In the genomic region with DNA sequence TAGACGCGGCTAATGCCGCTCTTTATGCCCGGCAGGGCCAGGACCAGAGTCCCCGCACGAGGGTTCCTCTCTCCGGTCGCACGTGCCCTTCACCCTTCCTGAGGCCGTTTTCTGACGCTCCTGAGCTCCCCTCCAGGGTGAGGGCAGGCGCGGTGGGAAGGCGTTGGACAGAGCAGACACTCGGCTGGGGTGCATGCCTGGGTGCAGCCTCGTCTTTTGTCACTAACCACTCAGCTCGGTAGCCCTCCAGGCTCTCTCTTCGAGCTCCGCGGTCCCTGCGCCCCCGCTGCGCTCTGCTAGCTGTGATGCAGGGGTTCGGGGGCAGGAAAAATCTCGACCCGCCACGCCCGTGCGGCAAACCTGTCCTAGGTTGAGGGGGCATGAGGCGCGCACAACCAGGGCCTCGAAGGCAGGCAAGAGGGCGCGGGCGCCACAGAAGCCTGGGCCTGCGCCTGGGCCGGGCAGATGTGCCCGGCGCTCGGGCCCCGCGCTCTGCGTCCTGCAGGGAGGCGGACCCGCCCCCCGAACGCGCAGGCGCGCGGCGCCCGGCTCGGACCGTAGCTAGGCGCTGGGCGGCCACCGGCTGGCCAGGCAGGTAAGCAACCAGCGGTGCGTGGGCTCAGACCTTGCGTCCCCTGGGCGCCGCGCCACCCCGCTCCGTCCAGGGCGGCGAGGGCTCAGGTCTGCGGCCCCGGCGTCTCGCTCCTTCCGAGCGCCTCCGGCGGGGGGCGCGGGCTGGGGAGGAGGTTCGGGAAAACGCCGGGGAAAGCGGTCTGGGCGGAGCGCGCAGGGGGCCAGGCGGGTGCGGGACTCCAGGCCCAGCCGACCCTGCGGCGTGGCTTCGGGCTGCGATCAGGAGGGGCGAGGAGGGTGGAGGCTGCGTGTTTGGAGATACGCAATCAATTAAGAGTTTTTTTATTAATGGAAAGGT, we compare ENCODE assay signal across 1 cellular context.
A peak's percentile ranks its signal among the peaks of the same experiment; 100 is the strongest.
TF ChIP-seq lines count a peak whose summit lies in the region.

L3MBTL1 (plus strand) TSS at position 548 of the 931 bp plus-strand sequence. CDS start 5,807 bp downstream, outside the sequence.

TF ChIP-seq in HepG2, 621 proteins besides CTCF, POLR2A, EP300 and RAD21 (continued from another document and continues in another):
- TF ChIP-seq, protein P1, sequence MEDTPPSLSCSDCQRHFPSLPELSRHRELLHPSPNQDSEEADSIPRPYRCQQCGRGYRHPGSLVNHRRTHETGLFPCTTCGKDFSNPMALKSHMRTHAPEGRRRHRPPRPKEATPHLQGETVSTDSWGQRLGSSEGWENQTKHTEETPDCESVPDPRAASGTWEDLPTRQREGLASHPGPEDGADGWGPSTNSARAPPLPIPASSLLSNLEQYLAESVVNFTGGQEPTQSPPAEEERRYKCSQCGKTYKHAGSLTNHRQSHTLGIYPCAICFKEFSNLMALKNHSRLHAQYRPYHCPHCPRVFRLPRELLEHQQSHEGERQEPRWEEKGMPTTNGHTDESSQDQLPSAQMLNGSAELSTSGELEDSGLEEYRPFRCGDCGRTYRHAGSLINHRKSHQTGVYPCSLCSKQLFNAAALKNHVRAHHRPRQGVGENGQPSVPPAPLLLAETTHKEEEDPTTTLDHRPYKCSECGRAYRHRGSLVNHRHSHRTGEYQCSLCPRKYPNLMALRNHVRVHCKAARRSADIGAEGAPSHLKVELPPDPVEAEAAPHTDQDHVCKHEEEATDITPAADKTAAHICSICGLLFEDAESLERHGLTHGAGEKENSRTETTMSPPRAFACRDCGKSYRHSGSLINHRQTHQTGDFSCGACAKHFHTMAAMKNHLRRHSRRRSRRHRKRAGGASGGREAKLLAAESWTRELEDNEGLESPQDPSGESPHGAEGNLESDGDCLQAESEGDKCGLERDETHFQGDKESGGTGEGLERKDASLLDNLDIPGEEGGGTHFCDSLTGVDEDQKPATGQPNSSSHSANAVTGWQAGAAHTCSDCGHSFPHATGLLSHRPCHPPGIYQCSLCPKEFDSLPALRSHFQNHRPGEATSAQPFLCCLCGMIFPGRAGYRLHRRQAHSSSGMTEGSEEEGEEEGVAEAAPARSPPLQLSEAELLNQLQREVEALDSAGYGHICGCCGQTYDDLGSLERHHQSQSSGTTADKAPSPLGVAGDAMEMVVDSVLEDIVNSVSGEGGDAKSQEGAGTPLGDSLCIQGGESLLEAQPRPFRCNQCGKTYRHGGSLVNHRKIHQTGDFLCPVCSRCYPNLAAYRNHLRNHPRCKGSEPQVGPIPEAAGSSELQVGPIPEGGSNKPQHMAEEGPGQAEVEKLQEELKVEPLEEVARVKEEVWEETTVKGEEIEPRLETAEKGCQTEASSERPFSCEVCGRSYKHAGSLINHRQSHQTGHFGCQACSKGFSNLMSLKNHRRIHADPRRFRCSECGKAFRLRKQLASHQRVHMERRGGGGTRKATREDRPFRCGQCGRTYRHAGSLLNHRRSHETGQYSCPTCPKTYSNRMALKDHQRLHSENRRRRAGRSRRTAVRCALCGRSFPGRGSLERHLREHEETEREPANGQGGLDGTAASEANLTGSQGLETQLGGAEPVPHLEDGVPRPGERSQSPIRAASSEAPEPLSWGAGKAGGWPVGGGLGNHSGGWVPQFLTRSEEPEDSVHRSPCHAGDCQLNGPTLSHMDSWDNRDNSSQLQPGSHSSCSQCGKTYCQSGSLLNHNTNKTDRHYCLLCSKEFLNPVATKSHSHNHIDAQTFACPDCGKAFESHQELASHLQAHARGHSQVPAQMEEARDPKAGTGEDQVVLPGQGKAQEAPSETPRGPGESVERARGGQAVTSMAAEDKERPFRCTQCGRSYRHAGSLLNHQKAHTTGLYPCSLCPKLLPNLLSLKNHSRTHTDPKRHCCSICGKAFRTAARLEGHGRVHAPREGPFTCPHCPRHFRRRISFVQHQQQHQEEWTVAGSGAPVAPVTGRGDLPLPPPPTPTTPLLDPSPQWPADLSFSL (CRISPR knock-in tag; IDR thresholded peaks at IDR 0.05) = no peak
- TF ChIP-seq ZSCAN29 (CRISPR knock-in tag; conservative IDR thresholded peaks at IDR 0.05) = no peak; the same call in 1 of the 2 replicates
- TF ChIP-seq, protein P2, sequence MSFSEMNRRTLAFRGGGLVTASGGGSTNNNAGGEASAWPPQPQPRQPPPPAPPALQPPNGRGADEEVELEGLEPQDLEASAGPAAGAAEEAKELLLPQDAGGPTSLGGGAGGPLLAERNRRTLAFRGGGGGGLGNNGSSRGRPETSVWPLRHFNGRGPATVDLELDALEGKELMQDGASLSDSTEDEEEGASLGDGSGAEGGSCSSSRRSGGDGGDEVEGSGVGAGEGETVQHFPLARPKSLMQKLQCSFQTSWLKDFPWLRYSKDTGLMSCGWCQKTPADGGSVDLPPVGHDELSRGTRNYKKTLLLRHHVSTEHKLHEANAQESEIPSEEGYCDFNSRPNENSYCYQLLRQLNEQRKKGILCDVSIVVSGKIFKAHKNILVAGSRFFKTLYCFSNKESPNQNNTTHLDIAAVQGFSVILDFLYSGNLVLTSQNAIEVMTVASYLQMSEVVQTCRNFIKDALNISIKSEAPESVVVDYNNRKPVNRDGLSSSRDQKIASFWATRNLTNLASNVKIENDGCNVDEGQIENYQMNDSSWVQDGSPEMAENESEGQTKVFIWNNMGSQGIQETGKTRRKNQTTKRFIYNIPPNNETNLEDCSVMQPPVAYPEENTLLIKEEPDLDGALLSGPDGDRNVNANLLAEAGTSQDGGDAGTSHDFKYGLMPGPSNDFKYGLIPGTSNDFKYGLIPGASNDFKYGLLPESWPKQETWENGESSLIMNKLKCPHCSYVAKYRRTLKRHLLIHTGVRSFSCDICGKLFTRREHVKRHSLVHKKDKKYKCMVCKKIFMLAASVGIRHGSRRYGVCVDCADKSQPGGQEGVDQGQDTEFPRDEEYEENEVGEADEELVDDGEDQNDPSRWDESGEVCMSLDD (CRISPR knock-in tag; IDR thresholded peaks at IDR 0.05; ENCODE audit: borderline replicate concordance) = no peak
- no peak for TF ChIP-seq CBX2 (IDR thresholded peaks at IDR 0.05; ENCODE audit: low read depth, low read length)
- TF ChIP-seq CBX2 (CRISPR knock-in tag; IDR thresholded peaks at IDR 0.05; ENCODE audit: low read depth) = no peak
- peak; percentile 91 for TF ChIP-seq ERF (CRISPR knock-in tag; IDR thresholded peaks at IDR 0.05)
- no peak for TF ChIP-seq SSRP1 (CRISPR knock-in tag; IDR thresholded peaks at IDR 0.05)
- peak; percentile 31; the same call in 1 of the 2 replicates for TF ChIP-seq ZNF512 (CRISPR knock-in tag; IDR thresholded peaks at IDR 0.05)
- TF ChIP-seq ZFP36 (IDR thresholded peaks at IDR 0.05; ENCODE audit: borderline replicate concordance, low read depth, low read length, partially characterized antibody) = no peak
- TF ChIP-seq, protein P3, sequence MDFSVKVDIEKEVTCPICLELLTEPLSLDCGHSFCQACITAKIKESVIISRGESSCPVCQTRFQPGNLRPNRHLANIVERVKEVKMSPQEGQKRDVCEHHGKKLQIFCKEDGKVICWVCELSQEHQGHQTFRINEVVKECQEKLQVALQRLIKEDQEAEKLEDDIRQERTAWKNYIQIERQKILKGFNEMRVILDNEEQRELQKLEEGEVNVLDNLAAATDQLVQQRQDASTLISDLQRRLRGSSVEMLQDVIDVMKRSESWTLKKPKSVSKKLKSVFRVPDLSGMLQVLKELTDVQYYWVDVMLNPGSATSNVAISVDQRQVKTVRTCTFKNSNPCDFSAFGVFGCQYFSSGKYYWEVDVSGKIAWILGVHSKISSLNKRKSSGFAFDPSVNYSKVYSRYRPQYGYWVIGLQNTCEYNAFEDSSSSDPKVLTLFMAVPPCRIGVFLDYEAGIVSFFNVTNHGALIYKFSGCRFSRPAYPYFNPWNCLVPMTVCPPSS (IDR thresholded peaks at IDR 0.05) = no peak
- TF ChIP-seq KDM4B (CRISPR knock-in tag; IDR thresholded peaks at IDR 0.05) = no peak; the same call in 1 of the 2 replicates
- TF ChIP-seq MNT (IDR thresholded peaks at IDR 0.05) = no peak
- no peak for TF ChIP-seq HMGA1 (CRISPR knock-in tag; conservative IDR thresholded peaks at IDR 0.05)
- TF ChIP-seq, protein P4, sequence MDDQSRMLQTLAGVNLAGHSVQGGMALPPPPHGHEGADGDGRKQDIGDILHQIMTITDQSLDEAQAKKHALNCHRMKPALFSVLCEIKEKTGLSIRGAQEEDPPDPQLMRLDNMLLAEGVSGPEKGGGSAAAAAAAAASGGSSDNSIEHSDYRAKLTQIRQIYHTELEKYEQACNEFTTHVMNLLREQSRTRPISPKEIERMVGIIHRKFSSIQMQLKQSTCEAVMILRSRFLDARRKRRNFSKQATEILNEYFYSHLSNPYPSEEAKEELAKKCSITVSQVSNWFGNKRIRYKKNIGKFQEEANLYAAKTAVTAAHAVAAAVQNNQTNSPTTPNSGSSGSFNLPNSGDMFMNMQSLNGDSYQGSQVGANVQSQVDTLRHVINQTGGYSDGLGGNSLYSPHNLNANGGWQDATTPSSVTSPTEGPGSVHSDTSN (CRISPR knock-in tag; IDR thresholded peaks at IDR 0.05; ENCODE audit: borderline replicate concordance) = no peak
- 0 out of 2 replicates have a peak, but pooled peaks have one; percentile 20 for TF ChIP-seq SNAPC5 (CRISPR knock-in tag; IDR thresholded peaks at IDR 0.05; ENCODE audit: borderline replicate concordance)
- TF ChIP-seq, protein P5, sequence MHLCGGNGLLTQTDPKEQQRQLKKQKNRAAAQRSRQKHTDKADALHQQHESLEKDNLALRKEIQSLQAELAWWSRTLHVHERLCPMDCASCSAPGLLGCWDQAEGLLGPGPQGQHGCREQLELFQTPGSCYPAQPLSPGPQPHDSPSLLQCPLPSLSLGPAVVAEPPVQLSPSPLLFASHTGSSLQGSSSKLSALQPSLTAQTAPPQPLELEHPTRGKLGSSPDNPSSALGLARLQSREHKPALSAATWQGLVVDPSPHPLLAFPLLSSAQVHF (CRISPR knock-in tag; IDR thresholded peaks at IDR 0.05) = peak; percentile 60; the same call in 1 of the 2 replicates
- no peak for TF ChIP-seq ZNF12 (CRISPR knock-in tag; IDR thresholded peaks at IDR 0.05)
- TF ChIP-seq ZNF776 (CRISPR knock-in tag; IDR thresholded peaks at IDR 0.05) = peak; percentile 93; the same call in 1 of the 2 replicates
- TF ChIP-seq NCOA2 (CRISPR knock-in tag; IDR thresholded peaks at IDR 0.05) = 0 out of 2 replicates have a peak, but pooled peaks have one; percentile 32
- 0 out of 2 replicates have a peak, but pooled peaks have one; percentile 54 for TF ChIP-seq ZNF557 (CRISPR knock-in tag; IDR thresholded peaks at IDR 0.05)
- no peak for TF ChIP-seq PHB2 (IDR thresholded peaks at IDR 0.05; ENCODE audit: partially characterized antibody)
- TF ChIP-seq SOX6 (IDR thresholded peaks at IDR 0.05) = no peak
- peak; percentile 29; the same call in 1 of the 2 replicates for TF ChIP-seq SOX6 (CRISPR knock-in tag; IDR thresholded peaks at IDR 0.05)
- TF ChIP-seq, protein P6, sequence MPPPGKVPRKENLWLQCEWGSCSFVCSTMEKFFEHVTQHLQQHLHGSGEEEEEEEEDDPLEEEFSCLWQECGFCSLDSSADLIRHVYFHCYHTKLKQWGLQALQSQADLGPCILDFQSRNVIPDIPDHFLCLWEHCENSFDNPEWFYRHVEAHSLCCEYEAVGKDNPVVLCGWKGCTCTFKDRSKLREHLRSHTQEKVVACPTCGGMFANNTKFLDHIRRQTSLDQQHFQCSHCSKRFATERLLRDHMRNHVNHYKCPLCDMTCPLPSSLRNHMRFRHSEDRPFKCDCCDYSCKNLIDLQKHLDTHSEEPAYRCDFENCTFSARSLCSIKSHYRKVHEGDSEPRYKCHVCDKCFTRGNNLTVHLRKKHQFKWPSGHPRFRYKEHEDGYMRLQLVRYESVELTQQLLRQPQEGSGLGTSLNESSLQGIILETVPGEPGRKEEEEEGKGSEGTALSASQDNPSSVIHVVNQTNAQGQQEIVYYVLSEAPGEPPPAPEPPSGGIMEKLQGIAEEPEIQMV (CRISPR knock-in tag; IDR thresholded peaks at IDR 0.05; ENCODE audit: low read depth) = peak; percentile 92; the same call in 1 of the 2 replicates
- TF ChIP-seq BORCS8-MEF2B (CRISPR knock-in tag; IDR thresholded peaks at IDR 0.05) = peak; percentile 88
- 0 out of 2 replicates have a peak, but pooled peaks have one; percentile 8 for TF ChIP-seq ZNF17 (CRISPR knock-in tag; IDR thresholded peaks at IDR 0.05)
- no peak for TF ChIP-seq MAFF (IDR thresholded peaks at IDR 0.05; ENCODE audit: low read depth, low read length)
- TF ChIP-seq ZNF580 (CRISPR knock-in tag; IDR thresholded peaks at IDR 0.05; ENCODE audit: borderline replicate concordance, low read depth) = no peak
- TF ChIP-seq CCAR2 (optimal IDR thresholded peaks at IDR 0.05; ENCODE audit: low read depth, low read length) = no peak
- TF ChIP-seq HNF1B (CRISPR knock-in tag; IDR thresholded peaks at IDR 0.05) = 0 out of 2 replicates have a peak, but pooled peaks have one; percentile 50
- TF ChIP-seq ZNF253 (CRISPR knock-in tag; IDR thresholded peaks at IDR 0.05; ENCODE audit: borderline replicate concordance) = no peak
- no peak for TF ChIP-seq ZNF468 (CRISPR knock-in tag; IDR thresholded peaks at IDR 0.05)
